ENCODE assay signal across 2 cellular contexts in genomic region chr13:38321654-38322053, GRCh38.
TF ChIP-seq lines count a peak whose summit lies in the region.

No MANE protein-coding gene starts in this region.

TF ChIP-seq in HepG2, 621 proteins besides CTCF, POLR2A, EP300 and RAD21:
- TF ChIP-seq ZSCAN25 (CRISPR knock-in tag; IDR thresholded peaks at IDR 0.05), result no peak
- no peak for TF ChIP-seq ZNF780A (CRISPR knock-in tag; IDR thresholded peaks at IDR 0.05)
- TF ChIP-seq ZBTB42 (CRISPR knock-in tag; IDR thresholded peaks at IDR 0.05), result no peak
- peak in 1 of 2 experiments; percentile 65; a peak in 2 of 4 replicates for TF ChIP-seq MAFK (conservative IDR thresholded peaks at IDR 0.05 in 1 of 2, IDR thresholded peaks at IDR 0.05 in 1 of 2; ENCODE audit: low read length in 2 of 2)
- TF ChIP-seq MAFF (IDR thresholded peaks at IDR 0.05; ENCODE audit: low read depth, low read length), result peak; percentile 48; the same call in 1 of the 2 replicates
- no peak for TF ChIP-seq ZFP36L2 (CRISPR knock-in tag; IDR thresholded peaks at IDR 0.05)
- no peak for TF ChIP-seq JDP2 (CRISPR knock-in tag; IDR thresholded peaks at IDR 0.05; ENCODE audit: borderline replicate concordance)
- no peak for TF ChIP-seq ERF (CRISPR knock-in tag; IDR thresholded peaks at IDR 0.05)
- TF ChIP-seq ZBTB38 (CRISPR knock-in tag; IDR thresholded peaks at IDR 0.05), result no peak
TF ChIP-seq in HepG2: peak in this region for 2.

TF ChIP-seq in IMR-90, 13 proteins besides CTCF, POLR2A, EP300 and RAD21:
- TF ChIP-seq CEBPB (IDR thresholded peaks at IDR 0.05; ENCODE audit: low read depth, low read length) (no peak), MAFK (IDR thresholded peaks at IDR 0.05; ENCODE audit: low read depth, low read length) (peak; percentile 42)
TF ChIP-seq in IMR-90: peak in this region for 1.
